ENCODE assay signal across 2 cellular contexts in the genomic region with DNA sequence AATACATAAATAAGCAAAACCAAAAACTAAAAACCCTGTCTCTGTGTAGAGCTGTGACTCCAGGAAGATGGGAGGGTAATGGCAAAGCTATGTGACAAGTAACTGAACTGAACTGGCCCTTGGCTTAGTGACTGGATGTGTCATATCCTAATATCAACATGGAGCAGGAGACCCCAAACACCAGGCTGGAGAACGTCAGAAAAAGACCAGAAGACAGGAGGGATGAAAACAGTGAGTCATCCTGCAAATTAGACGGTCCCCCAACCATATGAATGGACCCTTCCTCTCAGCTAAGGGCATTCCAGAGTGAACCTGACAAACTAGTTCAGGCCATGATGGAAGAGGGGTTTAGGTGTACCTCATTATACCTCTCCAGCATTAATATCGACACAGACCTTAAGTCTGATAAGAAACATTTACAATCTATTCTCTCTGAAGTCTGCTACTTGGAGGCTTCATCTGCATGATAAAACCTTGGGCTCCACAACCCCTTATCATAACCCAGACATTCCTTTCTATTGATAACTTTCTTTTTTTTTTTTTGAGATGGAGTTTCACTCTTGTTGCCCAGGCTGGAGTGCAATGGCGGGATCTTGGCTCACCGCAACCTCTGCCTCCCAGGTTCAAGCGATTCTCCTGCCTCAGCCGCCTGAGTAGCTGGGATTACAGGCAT.
TF ChIP-seq lines count a peak whose summit lies in the region.

No MANE protein-coding gene starts in this region.

TF ChIP-seq in HEK293, 187 proteins besides CTCF, POLR2A, EP300 and RAD21:
- TF ChIP-seq, protein P1, sequence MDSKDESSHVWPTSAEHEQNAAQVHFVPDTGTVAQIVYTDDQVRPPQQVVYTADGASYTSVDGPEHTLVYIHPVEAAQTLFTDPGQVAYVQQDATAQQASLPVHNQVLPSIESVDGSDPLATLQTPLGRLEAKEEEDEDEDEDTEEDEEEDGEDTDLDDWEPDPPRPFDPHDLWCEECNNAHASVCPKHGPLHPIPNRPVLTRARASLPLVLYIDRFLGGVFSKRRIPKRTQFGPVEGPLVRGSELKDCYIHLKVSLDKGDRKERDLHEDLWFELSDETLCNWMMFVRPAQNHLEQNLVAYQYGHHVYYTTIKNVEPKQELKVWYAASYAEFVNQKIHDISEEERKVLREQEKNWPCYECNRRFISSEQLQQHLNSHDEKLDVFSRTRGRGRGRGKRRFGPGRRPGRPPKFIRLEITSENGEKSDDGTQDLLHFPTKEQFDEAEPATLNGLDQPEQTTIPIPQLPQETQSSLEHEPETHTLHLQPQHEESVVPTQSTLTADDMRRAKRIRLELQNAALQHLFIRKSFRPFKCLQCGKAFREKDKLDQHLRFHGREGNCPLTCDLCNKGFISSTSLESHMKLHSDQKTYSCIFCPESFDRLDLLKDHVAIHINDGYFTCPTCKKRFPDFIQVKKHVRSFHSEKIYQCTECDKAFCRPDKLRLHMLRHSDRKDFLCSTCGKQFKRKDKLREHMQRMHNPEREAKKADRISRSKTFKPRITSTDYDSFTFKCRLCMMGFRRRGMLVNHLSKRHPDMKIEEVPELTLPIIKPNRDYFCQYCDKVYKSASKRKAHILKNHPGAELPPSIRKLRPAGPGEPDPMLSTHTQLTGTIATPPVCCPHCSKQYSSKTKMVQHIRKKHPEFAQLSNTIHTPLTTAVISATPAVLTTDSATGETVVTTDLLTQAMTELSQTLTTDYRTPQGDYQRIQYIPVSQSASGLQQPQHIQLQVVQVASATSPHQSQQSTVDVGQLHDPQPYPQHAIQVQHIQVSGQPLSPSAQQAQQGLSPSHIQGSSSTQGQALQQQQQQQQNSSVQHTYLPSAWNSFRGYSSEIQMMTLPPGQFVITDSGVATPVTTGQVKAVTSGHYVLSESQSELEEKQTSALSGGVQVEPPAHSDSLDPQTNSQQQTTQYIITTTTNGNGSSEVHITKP (tag by site-specific recombination; IDR thresholded peaks at IDR 0.05), result peak; percentile 82

TF ChIP-seq in endothelial cell of umbilical vein, 7 proteins besides CTCF, POLR2A, EP300 and RAD21:
- TF ChIP-seq FOS (IDR thresholded peaks at IDR 0.05; ENCODE audit: borderline replicate concordance, insufficient read depth, low read length), result peak; percentile 44
